In genomic region chr2:158745866-158746382, GRCh38 we compare ENCODE assay signal across 17 cellular contexts. TPM values are rescaled to one million over a fixed set of nuclear protein-coding genes. Genes with fewer than 3 reads are reported as not detected.
DNase-seq lines count a peak whose midpoint lies in the region; ATAC-seq and TF ChIP-seq lines count a peak whose summit lies in the region.
"Had no signal": no experiment of that assay in that cellular context is flagged by ENCODE, and none has a peak within 500 bp of the region (broad histone marks: within the 10 kb centered on the region; RNA-seq: fewer than 3 reads in every experiment).

No MANE protein-coding gene starts in this region.

- DNase-seq in AG04450 (ENCODE audit: low read depth, low spot score): no peak
- no peak for DNase-seq in WTC11 (ENCODE audit: low spot score)
- no peak for DNase-seq in stimulated activated CD4-positive, alpha-beta T cell treated with anti-CD3 and anti-CD28 coated beads, Interleukin-12 subunit alpha, Interleukin-12 subunit beta, amount 100 ng/mL, for 4 hours
- DNase-seq in NCI-H1694 treated with DMSO at 0.1 percent for 48 hours (lab: John Stamatoyannopoulos, UW): no peak
- DNase-seq in activated CD4-positive, CD25-positive, alpha-beta regulatory T cell treated with anti-CD3 and anti-CD28 coated beads, Interleukin-2, amount 50 U/mL, for 72 hours: no peak
- no peak for DNase-seq in activated T-cell treated with anti-CD3 and anti-CD28 coated beads, Interleukin-2, amount 50 U/mL, for 72 hours
- DNase-seq: activated effector memory CD4-positive, alpha-beta T cell treated with Interleukin-2 at 50 U/mL for 16 hours; cortex of kidney; NCI-H187 treated with DMSO at 0.1 percent for 48 hours had no signal

- POLR2A ChIA-PET in AG04450 (lab: Yijun Ruan, JAX): interaction anchor here (0.9 kb wide), 1 partner anchor 288 kb away, joined by 5 read pairs; no protein-coding TSS in a partner anchor
- POLR2A ChIA-PET in WTC11 (lab: Charles Lee): interaction anchor here (0.9 to 2.1 kb wide), 3 partner anchors 8 to 289 kb away, joined by 3 to 6 read pairs (median 3); partner anchors contain the start of genes CCDC148 and PKP4

- H3K9me3 Mint-ChIP-seq in WTC11: no peaks in the 10 kb centered on the region
- H3K9me3 Mint-ChIP-seq in nephron: no peaks in the 10 kb centered on the region
- no peaks in the 10 kb centered on the region for H3K9me3 Mint-ChIP-seq in activated T-cell treated with anti-CD3 and anti-CD28 coated beads, Interleukin-2, amount 50 U/mL, for 72 hours
- H3K9me3 Mint-ChIP-seq: activated CD4-positive, alpha-beta T cell treated with anti-CD3 and anti-CD28 coated beads, Interleukin-2, amount 10 ng/mL, durations not matched to agents 24 days and 14 days; activated naive CD8-positive, alpha-beta T cell treated with anti-CD3 and anti-CD28 coated beads, Interleukin-2, amount 50 U/mL, for 24 hours; stimulated activated memory B cell treated with anti-CD40 and anti-IgM and Interleukin-4, amounts not matched to agents 10 μg/mL and 1 μg/mL and 100 μg/mL, for 72 hours had no signal

- H3K4me3 Mint-ChIP-seq in WTC11 (peak overlapping the region; percentile 71), nephron (no peak overlapping the region)
- H3K4me3 Mint-ChIP-seq in activated T-cell treated with anti-CD3 and anti-CD28 coated beads, Interleukin-2, amount 50 U/mL, for 72 hours: no peak overlapping the region
- H3K4me3 Mint-ChIP-seq: activated CD4-positive, alpha-beta T cell treated with anti-CD3 and anti-CD28 coated beads, Interleukin-2, amount 10 ng/mL, durations not matched to agents 24 days and 14 days; activated naive CD8-positive, alpha-beta T cell treated with anti-CD3 and anti-CD28 coated beads, Interleukin-2, amount 50 U/mL, for 24 hours; stimulated activated memory B cell treated with anti-CD40 and anti-IgM and Interleukin-4, amounts not matched to agents 10 μg/mL and 1 μg/mL and 100 μg/mL, for 72 hours had no signal

- H3K27ac Mint-ChIP-seq in WTC11 (no peak overlapping the region), nephron (peak overlapping the region in 2 of 3 experiments; percentile 60 to 85)
- no peak overlapping the region for H3K27ac Mint-ChIP-seq in activated T-cell treated with anti-CD3 and anti-CD28 coated beads, Interleukin-2, amount 50 U/mL, for 72 hours
- H3K27ac Mint-ChIP-seq: activated CD4-positive, alpha-beta T cell treated with anti-CD3 and anti-CD28 coated beads, Interleukin-2, amount 10 ng/mL, durations not matched to agents 24 days and 14 days; activated naive CD8-positive, alpha-beta T cell treated with anti-CD3 and anti-CD28 coated beads, Interleukin-2, amount 50 U/mL, for 24 hours; stimulated activated memory B cell treated with anti-CD40 and anti-IgM and Interleukin-4, amounts not matched to agents 10 μg/mL and 1 μg/mL and 100 μg/mL, for 72 hours had no signal

- H3K9me3 ChIP-seq in AG04450 (ENCODE audit: control insufficient read depth, insufficient read depth, low read length): no peaks in the 10 kb centered on the region
- H3K9me3 ChIP-seq: ovary had no signal

- CTCF ChIA-PET in AG04450 (lab: Charles Lee) (interaction anchor here (0.6 to 5.6 kb wide), 21 partner anchors 9 to 723 kb away, joined by 3 to 92 read pairs (median 3); partner anchors contain the start of genes CCDC148 and PKP4), WTC11 (lab: Charles Lee) (interaction anchor here (0.5 to 8.1 kb wide), 48 partner anchors 9 to 950 kb away, joined by 3 to 132 read pairs (median 5); no protein-coding TSS in a partner anchor)

- H3K36me3 Mint-ChIP-seq in WTC11 (no peaks in the 10 kb centered on the region), nephron (ENCODE audit: low read depth) (no peaks in the 10 kb centered on the region)
- H3K36me3 Mint-ChIP-seq in activated T-cell treated with anti-CD3 and anti-CD28 coated beads, Interleukin-2, amount 50 U/mL, for 72 hours (ENCODE audit: insufficient read depth in 2 of 2): no peaks in the 10 kb centered on the region
- H3K36me3 Mint-ChIP-seq: stimulated activated memory B cell treated with anti-CD40 and anti-IgM and Interleukin-4, amounts not matched to agents 10 μg/mL and 1 μg/mL and 100 μg/mL, for 72 hours had no signal

- peaks cover 23% of the 10 kb centered on the region for H3K4me1 Mint-ChIP-seq in WTC11
- peaks cover 57% of the 10 kb centered on the region for H3K4me1 Mint-ChIP-seq in nephron
- H3K4me1 Mint-ChIP-seq in activated T-cell treated with anti-CD3 and anti-CD28 coated beads, Interleukin-2, amount 50 U/mL, for 72 hours (ENCODE audit: low read depth): no peaks in the 10 kb centered on the region
- H3K4me1 Mint-ChIP-seq: activated CD4-positive, alpha-beta T cell treated with anti-CD3 and anti-CD28 coated beads, Interleukin-2, amount 10 ng/mL, durations not matched to agents 24 days and 14 days; activated naive CD8-positive, alpha-beta T cell treated with anti-CD3 and anti-CD28 coated beads, Interleukin-2, amount 50 U/mL, for 24 hours; stimulated activated memory B cell treated with anti-CD40 and anti-IgM and Interleukin-4, amounts not matched to agents 10 μg/mL and 1 μg/mL and 100 μg/mL, for 72 hours had no signal

- H3K4me3 ChIP-seq in AG04450 (ENCODE audit: low read depth, low read length): no peak overlapping the region
- H3K4me3 ChIP-seq: ovary had no signal

- peak overlapping the region; percentile 11 for H3K27ac ChIP-seq in AG04450 (ENCODE audit: low read depth, low read length)
- H3K27ac ChIP-seq: ovary had no signal

- peaks cover 23% of the 10 kb centered on the region for H3K27me3 ChIP-seq in AG04450 (ENCODE audit: control insufficient read depth, insufficient read depth, low read length)
- H3K27me3 ChIP-seq: ovary had no signal

- H3K27me3 Mint-ChIP-seq in WTC11 (ENCODE audit: low read depth): peaks cover 8% of the 10 kb centered on the region
- H3K27me3 Mint-ChIP-seq in nephron (ENCODE audit: low read depth): peaks cover 10% of the 10 kb centered on the region
- peaks cover 34% of the 10 kb centered on the region for H3K27me3 Mint-ChIP-seq in activated T-cell treated with anti-CD3 and anti-CD28 coated beads, Interleukin-2, amount 50 U/mL, for 72 hours (ENCODE audit: low read depth)

- TF ChIP-seq CTCF in AG04450 (IDR thresholded peaks at IDR 0.05; ENCODE audit: low read depth, low read length) (no peak), WTC11 (IDR thresholded peaks at IDR 0.05) (no peak), nephron (IDR thresholded peaks at IDR 0.05; ENCODE audit: unreplicated experiment in 3 of 3) (no peak)

- ATAC-seq in HG03280 (IDR thresholded peaks at IDR 0.05; ENCODE audit: unreplicated experiment) (peak; percentile 17), WTC11 (no peak)
- ATAC-seq in activated T-cell treated with anti-CD3 and anti-CD28 coated beads, Interleukin-2, amount 50 U/mL, for 72 hours (replicated peaks in 1 of 2): no peak

TF ChIP-seq in WTC11, 78 proteins besides CTCF, POLR2A, EP300 and RAD21 (continues in another document):
- no peak for TF ChIP-seq NFE2L1 (CRISPR knock-in tag; IDR thresholded peaks at IDR 0.05)
- TF ChIP-seq RORB (CRISPR knock-in tag; IDR thresholded peaks at IDR 0.05): no peak
- TF ChIP-seq IRF1 (CRISPR knock-in tag; IDR thresholded peaks at IDR 0.05): no peak
- TF ChIP-seq E2F4 (CRISPR knock-in tag; IDR thresholded peaks at IDR 0.05; ENCODE audit: borderline replicate concordance, low read depth): no peak
- no peak for TF ChIP-seq GTF2I (CRISPR knock-in tag; conservative IDR thresholded peaks at IDR 0.05)
- no peak for TF ChIP-seq ERG (CRISPR knock-in tag; IDR thresholded peaks at IDR 0.05)
- TF ChIP-seq IRF2 (CRISPR knock-in tag; IDR thresholded peaks at IDR 0.05; ENCODE audit: borderline replicate concordance, low read depth): no peak
- no peak for TF ChIP-seq SMAD4 (CRISPR knock-in tag; IDR thresholded peaks at IDR 0.05)
- no peak for TF ChIP-seq TCF7 (CRISPR knock-in tag; IDR thresholded peaks at IDR 0.05; ENCODE audit: low read depth)
- TF ChIP-seq, protein P1, sequence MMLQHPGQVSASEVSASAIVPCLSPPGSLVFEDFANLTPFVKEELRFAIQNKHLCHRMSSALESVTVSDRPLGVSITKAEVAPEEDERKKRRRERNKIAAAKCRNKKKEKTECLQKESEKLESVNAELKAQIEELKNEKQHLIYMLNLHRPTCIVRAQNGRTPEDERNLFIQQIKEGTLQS (CRISPR knock-in tag; conservative IDR thresholded peaks at IDR 0.05): no peak
- TF ChIP-seq GRHL2 (CRISPR knock-in tag; IDR thresholded peaks at IDR 0.05; ENCODE audit: insufficient replicate concordance, severe bottlenecking): no peak
- TF ChIP-seq ATF1 (CRISPR knock-in tag; IDR thresholded peaks at IDR 0.05): no peak
- TF ChIP-seq GABPB1 (CRISPR knock-in tag; IDR thresholded peaks at IDR 0.05): no peak
- TF ChIP-seq ZNF423 (CRISPR knock-in tag; IDR thresholded peaks at IDR 0.05): no peak

RNA-seq across cellular contexts. Expression of gene DAPL1, which starts 49.2 kb away (rescaled TPM):
- not detected in 2 replicates for polyA plus RNA-seq in AG04450 (2011; rRNA removed)
- polyA minus RNA-seq in AG04450 (2011; rRNA and poly(A)+ RNA removed): not detected in 2 replicates
- total RNA-seq in WTC11 (2021): not detected in 3 replicates
- total RNA-seq in activated T-cell treated with anti-CD3 and anti-CD28 coated beads, Interleukin-2, amount 50 U/mL, for 72 hours: not detected
- total RNA-seq: activated CD4-positive, alpha-beta T cell treated with anti-CD3 and anti-CD28 coated beads, Interleukin-2, amount 10 ng/mL, durations not matched to agents 24 days and 14 days; myocyte; sciatic nerve had no signal

Comparison
In these comparisons a context has a peak if more than half of its experiments do, and no peak if none do; other contexts are left out.
1. H3K27ac Mint-ChIP-seq: peak in nephron (2 of 3); none in WTC11 (single experiment) and activated T-cell treated with anti-CD3 and anti-CD28 coated beads, Interleukin-2, amount 50 U/mL, for 72 hours (single experiment).